16 cellular contexts compared by ENCODE assay signal in genomic region chr7:7783001-7783400, GRCh38.
"Had no signal": no experiment of that assay in that cellular context is flagged by ENCODE, and none has a peak within 500 bp of the region (broad histone marks: within the 10 kb centered on the region; RNA-seq: fewer than 3 reads in every experiment).

No MANE protein-coding gene starts in this region.

- H3K27me3 Mint-ChIP-seq: activated naive CD4-positive, alpha-beta T cell treated with anti-CD3 and anti-CD28 coated beads, Interleukin-2, amount 50 U/mL, for 24 hours had no signal

- H3K4me3 Mint-ChIP-seq: activated naive CD4-positive, alpha-beta T cell treated with anti-CD3 and anti-CD28 coated beads, Interleukin-2, amount 50 U/mL, for 24 hours had no signal

- H3K36me3 ChIP-seq: adrenal gland, cardiac muscle cell, left lung had no signal

- H3K4me3 ChIP-seq: adrenal gland, cardiac muscle cell, hepatocyte, left lung had no signal

- DNase-seq: activated CD4-positive, alpha-beta T cell treated with anti-CD3 and anti-CD28 coated beads for 1 hour; activated CD4-positive, alpha-beta T cell treated with anti-CD3 and anti-CD28 coated beads, Interleukin-2, amount 50 U/mL, for 48 hours; activated effector memory CD4-positive, alpha-beta T cell treated with Interleukin-2 at 50 U/mL for 16 hours; adrenal gland; left lung; mammary epithelial cell; retina; stimulated activated CD4-positive, alpha-beta T cell treated with anti-CD3 and anti-CD28 coated beads, Interleukin-12 subunit alpha, Interleukin-12 subunit beta, amount 100 ng/mL, for 4 hours; stimulated activated CD4-positive, alpha-beta T cell treated with anti-CD3 and anti-CD28 coated beads, Interleukin-2, amount 100 ng/mL, for 24 hours had no signal

- FAIRE-seq: endometrium, keratinocyte, urothelium cell line had no signal

- H3K9me3 Mint-ChIP-seq: activated naive CD4-positive, alpha-beta T cell treated with anti-CD3 and anti-CD28 coated beads, Interleukin-2, amount 50 U/mL, for 24 hours had no signal

- H3K27ac ChIP-seq: adrenal gland, cardiac muscle cell, hepatocyte, left lung, parathyroid adenoma had no signal

- H3K4me1 ChIP-seq: adrenal gland, left lung, parathyroid adenoma had no signal

- ATAC-seq: left lung had no signal

- H3K9me3 ChIP-seq: left lung had no signal

- H3K27me3 ChIP-seq: adrenal gland, cardiac muscle cell, hepatocyte, left lung had no signal
